In the genomic region with DNA sequence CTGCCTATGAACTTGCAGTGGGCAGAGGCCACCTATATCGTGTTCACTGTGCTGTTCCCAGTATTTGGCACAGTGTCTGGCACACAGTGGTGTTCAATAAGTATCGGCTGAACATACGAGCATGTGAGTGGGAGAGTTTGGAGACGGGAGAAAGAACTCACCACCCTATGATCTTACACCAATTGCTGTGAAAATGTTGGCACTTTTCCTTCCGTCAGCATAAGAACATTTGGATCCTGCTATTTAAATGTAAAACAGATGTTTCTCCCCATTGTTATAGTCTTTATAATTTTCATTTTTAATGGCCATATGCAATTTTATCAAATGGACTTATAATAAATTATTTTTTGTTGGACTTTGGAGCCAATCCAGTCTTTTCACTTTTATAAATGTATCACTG, we compare ENCODE assay signal across 22 cellular contexts.
"Had no signal": no experiment of that assay in that cellular context is flagged by ENCODE, and none has a peak within 500 bp of the region (broad histone marks: within the 10 kb centered on the region; RNA-seq: fewer than 3 reads in every experiment).

No MANE protein-coding gene starts in this region.

- H3K4me3 ChIP-seq: cardiac muscle cell, SK-N-MC had no signal

- H3K27ac ChIP-seq: cardiac muscle cell, SK-N-MC had no signal

- H3K36me3 ChIP-seq: cardiac muscle cell had no signal

- H3K27me3 ChIP-seq: cardiac muscle cell had no signal

- DNase-seq: activated CD4-positive, alpha-beta memory T cell treated with anti-CD3 and anti-CD28 coated beads for 36 hours; activated CD4-positive, alpha-beta T cell treated with anti-CD3 and anti-CD28 coated beads, Interleukin-2, amount 10 ng/mL, durations not matched to agents 7 days and 5 days; activated CD4-positive, CD25-positive, alpha-beta regulatory T cell; activated CD8-positive, alpha-beta memory T cell treated with anti-CD3 and anti-CD28 coated beads for 24 hours; activated gamma-delta T cell; activated naive CD4-positive, alpha-beta T cell treated with anti-CD3 and anti-CD28 coated beads for 36 hours; activated T-cell treated with anti-CD3 and anti-CD28 coated beads, Interleukin-2, amount 50 U/mL, for 48 hours; amygdala; NCI-H1092; NCI-H1436; NCI-H187; NCI-H2081; NCI-H510A treated with DMSO at 0.1 percent for 48 hours; NCI-H69; NK-92 treated with Interleukin-12 subunit alpha and Interleukin-12 subunit beta, amount 100 ng/mL, for 24 hours; OCI-M1; RPMI8226; T-cell; T-helper 2 cell; T1000 had no signal
